20 cellular contexts compared by ENCODE assay signal in genomic region chr2:152051373-152051893, GRCh38. TPM values are rescaled to one million over a fixed set of nuclear protein-coding genes. Genes with fewer than 3 reads are reported as not detected.
DNase-seq lines count a peak whose midpoint lies in the region; ATAC-seq, FAIRE-seq and TF ChIP-seq lines count a peak whose summit lies in the region.
"Had no signal": no experiment of that assay in that cellular context is flagged by ENCODE, and none has a peak within 500 bp of the region (broad histone marks: within the 10 kb centered on the region; RNA-seq: fewer than 3 reads in every experiment).

No MANE protein-coding gene starts in this region.

- FAIRE-seq in GM12892 (lab: Jason Lieb, UNC), result peak; percentile 90

- CTCF ChIA-PET in activated naive CD4-positive, alpha-beta T cell treated with anti-CD3 and anti-CD28 coated beads for 36 hours (lab: Charles Lee), result no interaction called here

- no peaks in the 10 kb centered on the region for H3K36me3 Mint-ChIP-seq in activated T-cell treated with anti-CD3 and anti-CD28 coated beads, Interleukin-2, amount 50 U/mL, for 72 hours (ENCODE audit: insufficient read depth in 2 of 2)
- H3K36me3 Mint-ChIP-seq in activated naive CD4-positive, alpha-beta T cell treated with anti-CD3 and anti-CD28 coated beads for 36 hours (ENCODE audit: low read depth), result no peaks in the 10 kb centered on the region
- H3K36me3 Mint-ChIP-seq: activated naive CD8-positive, alpha-beta T cell; stimulated activated effector memory CD8-positive, alpha-beta T cell treated with anti-CD3 and anti-CD28 coated beads, Interleukin-12 subunit alpha, Interleukin-12 subunit beta, amount 100 ng/mL, for 72 hours; type B pancreatic cell had no signal

- H3K4me3 ChIP-seq in WERI-Rb-1 (ENCODE audit: low read depth, low read length), result no peak overlapping the region

- H3K27ac ChIP-seq in WERI-Rb-1, result no peak overlapping the region

- no peak for TF ChIP-seq POLR2A in GM12892 (IDR thresholded peaks at IDR 0.05; ENCODE audit: low read depth, low read length)

- H3K36me3 ChIP-seq in WERI-Rb-1, result no peaks in the 10 kb centered on the region

- H3K9me3 ChIP-seq in WERI-Rb-1 (ENCODE audit: severe bottlenecking), result no peaks in the 10 kb centered on the region

- no peaks in the 10 kb centered on the region for H3K27me3 Mint-ChIP-seq in activated T-cell treated with anti-CD3 and anti-CD28 coated beads, Interleukin-2, amount 50 U/mL, for 72 hours (ENCODE audit: low read depth)
- H3K27me3 Mint-ChIP-seq in activated naive CD4-positive, alpha-beta T cell treated with anti-CD3 and anti-CD28 coated beads for 36 hours (ENCODE audit: low read depth), result no peaks in the 10 kb centered on the region
- H3K27me3 Mint-ChIP-seq: type B pancreatic cell had no signal

- no peaks in the 10 kb centered on the region for H3K4me1 Mint-ChIP-seq in activated T-cell treated with anti-CD3 and anti-CD28 coated beads, Interleukin-2, amount 50 U/mL, for 72 hours (ENCODE audit: low read depth)
- no peaks in the 10 kb centered on the region for H3K4me1 Mint-ChIP-seq in activated naive CD4-positive, alpha-beta T cell treated with anti-CD3 and anti-CD28 coated beads for 36 hours (ENCODE audit: low read depth)
- H3K4me1 Mint-ChIP-seq: activated CD4-positive, alpha-beta T cell treated with anti-CD3 and anti-CD28 coated beads, Interleukin-2, amount 10 ng/mL, durations not matched to agents 24 days and 14 days; stimulated activated effector memory CD8-positive, alpha-beta T cell treated with anti-CD3 and anti-CD28 coated beads, Interleukin-12 subunit alpha, Interleukin-12 subunit beta, amount 100 ng/mL, for 72 hours had no signal

- no peaks in the 10 kb centered on the region for H3K27me3 ChIP-seq in WERI-Rb-1 (ENCODE audit: insufficient read depth, low read depth, severe bottlenecking)

- no peaks in the 10 kb centered on the region for H3K9me3 Mint-ChIP-seq in activated T-cell treated with anti-CD3 and anti-CD28 coated beads, Interleukin-2, amount 50 U/mL, for 72 hours
- no peaks in the 10 kb centered on the region for H3K9me3 Mint-ChIP-seq in activated naive CD4-positive, alpha-beta T cell treated with anti-CD3 and anti-CD28 coated beads for 36 hours
- H3K9me3 Mint-ChIP-seq: activated CD4-positive, alpha-beta T cell treated with anti-CD3 and anti-CD28 coated beads, Interleukin-2, amount 10 ng/mL, durations not matched to agents 24 days and 14 days; stimulated activated effector memory CD8-positive, alpha-beta T cell treated with anti-CD3 and anti-CD28 coated beads, Interleukin-12 subunit alpha, Interleukin-12 subunit beta, amount 100 ng/mL, for 72 hours had no signal

- ATAC-seq in GM19468 (IDR thresholded peaks at IDR 0.05; ENCODE audit: extremely low read depth, unreplicated experiment) (peak; percentile 14), HG02798 (IDR thresholded peaks at IDR 0.05; ENCODE audit: poor library complexity, unreplicated experiment) (peak; percentile 33)
- ATAC-seq in activated T-cell treated with anti-CD3 and anti-CD28 coated beads, Interleukin-2, amount 50 U/mL, for 72 hours (replicated peaks in 1 of 2), result no peak
- ATAC-seq: HCT116; left colon; stimulated activated effector memory CD8-positive, alpha-beta T cell treated with anti-CD3 and anti-CD28 coated beads, Interleukin-12 subunit alpha, Interleukin-12 subunit beta, amount 100 ng/mL, for 72 hours had no signal

- DNase-seq in GM12892 (ENCODE audit: insufficient read length), result no peak
- peak; percentile 15 for DNase-seq in NOMO-1 treated with dmso at 0.1 percent for 144 hours (lab: John Stamatoyannopoulos, UW; ENCODE audit: unreplicated experiment)
- DNase-seq in cortex of kidney (lab: John Stamatoyannopoulos, UW), result no peak
- DNase-seq in activated T-cell treated with anti-CD3 and anti-CD28 coated beads, Interleukin-2, amount 50 U/mL, for 72 hours, result no peak
- no peak for DNase-seq in WERI-Rb-1
- DNase-seq in activated naive CD4-positive, alpha-beta T cell treated with anti-CD3 and anti-CD28 coated beads for 36 hours, result no peak
- DNase-seq: activated CD4-positive, alpha-beta T cell treated with anti-CD3 and anti-CD28 coated beads, Interleukin-2, amount 10 ng/mL, durations not matched to agents 24 days and 14 days; activated T-cell treated with anti-CD3 and anti-CD28 coated beads for 4 hours; Calu3; left colon; MM.1S; NCI-H748 treated with DMSO at 0.1 percent for 48 hours; SHP77; T-helper 9 cell had no signal

- intact Hi-C loops in activated naive CD4-positive, alpha-beta T cell treated with anti-CD3 and anti-CD28 coated beads for 36 hours (cut with micrococcal nuclease), result no loop called here

- H3K4me3 Mint-ChIP-seq in activated T-cell treated with anti-CD3 and anti-CD28 coated beads, Interleukin-2, amount 50 U/mL, for 72 hours, result no peak overlapping the region
- H3K4me3 Mint-ChIP-seq in activated naive CD4-positive, alpha-beta T cell treated with anti-CD3 and anti-CD28 coated beads for 36 hours, result no peak overlapping the region
- H3K4me3 Mint-ChIP-seq: activated CD4-positive, alpha-beta T cell treated with anti-CD3 and anti-CD28 coated beads, Interleukin-2, amount 10 ng/mL, durations not matched to agents 24 days and 14 days; activated naive CD8-positive, alpha-beta T cell; stimulated activated effector memory CD8-positive, alpha-beta T cell treated with anti-CD3 and anti-CD28 coated beads, Interleukin-12 subunit alpha, Interleukin-12 subunit beta, amount 100 ng/mL, for 72 hours; type B pancreatic cell had no signal

- no peak for TF ChIP-seq CTCF in WERI-Rb-1 (IDR thresholded peaks at IDR 0.05; ENCODE audit: low read depth, low read length)

- H3K27ac Mint-ChIP-seq in activated T-cell treated with anti-CD3 and anti-CD28 coated beads, Interleukin-2, amount 50 U/mL, for 72 hours, result no peak overlapping the region
- H3K27ac Mint-ChIP-seq in activated naive CD4-positive, alpha-beta T cell treated with anti-CD3 and anti-CD28 coated beads for 36 hours, result no peak overlapping the region
- H3K27ac Mint-ChIP-seq: activated CD4-positive, alpha-beta T cell treated with anti-CD3 and anti-CD28 coated beads, Interleukin-2, amount 10 ng/mL, durations not matched to agents 24 days and 14 days; activated naive CD8-positive, alpha-beta T cell; stimulated activated effector memory CD8-positive, alpha-beta T cell treated with anti-CD3 and anti-CD28 coated beads, Interleukin-12 subunit alpha, Interleukin-12 subunit beta, amount 100 ng/mL, for 72 hours; type B pancreatic cell had no signal

RNA-seq across cellular contexts. Expression of gene CACNB4, which starts 47.4 kb away (rescaled TPM):
- polyA plus RNA-seq in GM12892 (2012; ENCODE audit: missing spikeins), result 14.9 TPM
- under 1 TPM; 0.31 to 0.56 TPM for total RNA-seq in activated T-cell treated with anti-CD3 and anti-CD28 coated beads, Interleukin-2, amount 50 U/mL, for 72 hours
- total RNA-seq in activated naive CD4-positive, alpha-beta T cell treated with anti-CD3 and anti-CD28 coated beads for 36 hours, result under 1 TPM; 0.10 to 0.15 TPM

Comparison
In these comparisons a context has a peak if more than half of its experiments do, and no peak if none do; other contexts are left out.
1. ATAC-seq: peak in GM19468 (single experiment) and HG02798 (single experiment); none in activated T-cell treated with anti-CD3 and anti-CD28 coated beads, Interleukin-2, amount 50 U/mL, for 72 hours (0 of 2).